In the genomic region with DNA sequence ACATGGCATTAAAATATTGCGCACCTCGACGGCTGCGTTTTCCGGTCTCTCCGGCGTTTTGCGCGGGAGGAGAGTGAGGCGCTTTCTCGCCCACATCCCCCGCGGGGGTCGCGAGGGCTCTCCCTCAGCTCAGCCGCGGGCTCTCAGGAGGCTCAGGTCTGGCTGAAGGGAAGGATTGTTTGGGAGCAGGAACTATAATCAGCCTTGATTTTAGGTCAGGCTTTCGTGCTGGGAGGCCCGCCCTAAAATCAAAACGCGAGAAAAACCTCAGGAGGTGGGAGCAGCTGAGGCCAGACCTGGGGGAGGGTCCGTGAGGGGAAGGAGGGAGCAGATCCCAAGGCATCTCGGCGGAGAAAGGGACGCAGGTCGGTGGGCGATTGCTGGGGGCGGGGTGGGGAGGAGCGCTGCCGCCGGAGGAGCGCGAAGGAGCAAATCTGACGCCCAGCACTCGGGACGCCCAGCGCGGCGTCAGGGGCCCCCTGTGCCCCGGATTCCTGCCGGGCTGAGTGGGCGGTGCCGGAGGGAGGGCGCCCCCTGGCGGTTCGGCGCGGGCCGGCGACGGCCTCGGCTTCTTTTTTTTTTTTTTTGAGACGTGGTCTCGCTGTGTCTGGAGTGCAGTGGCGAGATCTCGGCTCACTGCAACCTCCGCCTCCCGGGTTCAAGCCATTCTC, we compare ENCODE assay signal across 8 cellular contexts. TPM values are rescaled to one million over a fixed set of nuclear protein-coding genes. Genes with fewer than 3 reads are reported as not detected.
DNase-seq lines count a peak whose midpoint lies in the region; ATAC-seq lines count a peak whose summit lies in the region.

No MANE protein-coding gene starts in this region.

- H3K27ac ChIP-seq in effector memory CD4-positive, alpha-beta T cell (ENCODE audit: insufficient read depth, low read length, poor library complexity, severe bottlenecking), result peak overlapping the region; percentile 57

- H3K4me1 Mint-ChIP-seq in activated CD8-positive, alpha-beta T cell treated with anti-CD3 and anti-CD28 coated beads, Interleukin-2, amount 10 ng/mL, durations not matched to agents 7 days and 5 days (ENCODE audit: low read depth), result peaks cover 19% of the 10 kb centered on the region

- H3K27me3 ChIP-seq in effector memory CD4-positive, alpha-beta T cell (replicated peaks; ENCODE audit: control insufficient read depth, insufficient read depth, low read length, poor library complexity, severe bottlenecking), result no peaks in the 10 kb centered on the region

- H3K9me3 ChIP-seq in effector memory CD4-positive, alpha-beta T cell (ENCODE audit: control insufficient read depth, low read length), result no peaks in the 10 kb centered on the region

- H3K4me3 Mint-ChIP-seq in activated CD8-positive, alpha-beta T cell treated with anti-CD3 and anti-CD28 coated beads, Interleukin-2, amount 10 ng/mL, durations not matched to agents 7 days and 5 days, result peak overlapping the region; percentile 71

- DNase-seq in NCI-H524 (lab: John Stamatoyannopoulos, UW) (peak; percentile 34 to 69), NCI-H524 treated with DMSO at 0.1 percent for 48 hours (lab: John Stamatoyannopoulos, UW) (no peak), NCI-H2227 (lab: John Stamatoyannopoulos, UW; ENCODE audit: unreplicated experiment) (peak; percentile 93), medulla oblongata (ENCODE audit: extremely low spot score) (peak; percentile 74), NCI-H187 treated with DMSO at 0.1 percent for 48 hours (lab: John Stamatoyannopoulos, UW) (no peak)
- peak; percentile 82 for DNase-seq in activated CD8-positive, alpha-beta T cell treated with anti-CD3 and anti-CD28 coated beads, Interleukin-2, amount 10 ng/mL, durations not matched to agents 7 days and 5 days
- peak; percentile 59 to 66 (median 59) for DNase-seq in effector memory CD4-positive, alpha-beta T cell
- DNase-seq in stimulated activated CD4-positive, alpha-beta T cell treated with anti-CD3 and anti-CD28 coated beads, TNF-alpha, amount 100 ng/mL, for 48 hours (ENCODE audit: low read depth in 3 of 3), result peak; percentile 70 to 72 (median 71)

- peak overlapping the region; percentile 75 for H3K27ac Mint-ChIP-seq in activated CD8-positive, alpha-beta T cell treated with anti-CD3 and anti-CD28 coated beads, Interleukin-2, amount 10 ng/mL, durations not matched to agents 7 days and 5 days

- peak; percentile 95 for ATAC-seq in activated CD8-positive, alpha-beta T cell treated with anti-CD3 and anti-CD28 coated beads, Interleukin-2, amount 10 ng/mL, durations not matched to agents 7 days and 5 days

- no peaks in the 10 kb centered on the region for H3K4me1 ChIP-seq in effector memory CD4-positive, alpha-beta T cell (ENCODE audit: control insufficient read depth, insufficient read depth, low read length, poor library complexity, severe bottlenecking)

- peaks cover 20% of the 10 kb centered on the region for H3K27me3 Mint-ChIP-seq in activated CD8-positive, alpha-beta T cell treated with anti-CD3 and anti-CD28 coated beads, Interleukin-2, amount 10 ng/mL, durations not matched to agents 7 days and 5 days (ENCODE audit: low read depth)

- H3K9me3 Mint-ChIP-seq in activated CD8-positive, alpha-beta T cell treated with anti-CD3 and anti-CD28 coated beads, Interleukin-2, amount 10 ng/mL, durations not matched to agents 7 days and 5 days (ENCODE audit: insufficient read depth), result no peaks in the 10 kb centered on the region

- peak overlapping the region; percentile 61 for H3K4me3 ChIP-seq in effector memory CD4-positive, alpha-beta T cell (ENCODE audit: insufficient read depth, low read depth, low read length, poor library complexity, severe bottlenecking)

- CTCF ChIA-PET in activated CD8-positive, alpha-beta T cell treated with anti-CD3 and anti-CD28 coated beads, Interleukin-2, amount 10 ng/mL, durations not matched to agents 7 days and 5 days (lab: Charles Lee), result interaction anchor here (0.8 to 3.7 kb wide), 7 partner anchors 10 to 466 kb away, joined by 3 to 33 read pairs (median 3); no protein-coding TSS in a partner anchor

- no peaks in the 10 kb centered on the region for H3K36me3 ChIP-seq in effector memory CD4-positive, alpha-beta T cell (ENCODE audit: control insufficient read depth, insufficient read depth, low read length)

- POLR2A ChIA-PET in activated CD8-positive, alpha-beta T cell treated with anti-CD3 and anti-CD28 coated beads, Interleukin-2, amount 10 ng/mL, durations not matched to agents 7 days and 5 days (lab: Charles Lee), result no interaction called here

- H3K36me3 Mint-ChIP-seq in activated CD8-positive, alpha-beta T cell treated with anti-CD3 and anti-CD28 coated beads, Interleukin-2, amount 10 ng/mL, durations not matched to agents 7 days and 5 days (ENCODE audit: low read depth), result no peaks in the 10 kb centered on the region

RNA-seq across cellular contexts. Expression of gene RNF130, which starts 18.7 kb away (rescaled TPM):
- 1 to 10 TPM; 4.0 to 5.5 TPM for total RNA-seq in activated CD8-positive, alpha-beta T cell treated with anti-CD3 and anti-CD28 coated beads, Interleukin-2, amount 10 ng/mL, durations not matched to agents 7 days and 5 days

Comparison
In these comparisons a context has a peak if more than half of its experiments do, and no peak if none do; other contexts are left out.
1. DNase-seq: peak in NCI-H524 (2 of 2), NCI-H2227 (single experiment), activated CD8-positive, alpha-beta T cell treated with anti-CD3 and anti-CD28 coated beads, Interleukin-2, amount 10 ng/mL, durations not matched to agents 7 days and 5 days (single experiment), effector memory CD4-positive, alpha-beta T cell (3 of 3), medulla oblongata (single experiment) and stimulated activated CD4-positive, alpha-beta T cell treated with anti-CD3 and anti-CD28 coated beads, TNF-alpha, amount 100 ng/mL, for 48 hours (3 of 3); none in NCI-H524 treated with DMSO at 0.1 percent for 48 hours (single experiment) and NCI-H187 treated with DMSO at 0.1 percent for 48 hours (single experiment).